25 cellular contexts compared by ENCODE assay signal in genomic region chr9:19787672-19788071, GRCh38. TPM values are rescaled to one million over a fixed set of nuclear protein-coding genes. Genes with fewer than 3 reads are reported as not detected.
DNase-seq lines count a peak whose midpoint lies in the region; ATAC-seq, FAIRE-seq and TF ChIP-seq lines count a peak whose summit lies in the region.
"Had no signal": no experiment of that assay in that cellular context is flagged by ENCODE, and none has a peak within 500 bp of the region (broad histone marks: within the 10 kb centered on the region; RNA-seq: fewer than 3 reads in every experiment).

No MANE protein-coding gene starts in this region.

- H2AFZ ChIP-seq in H1 (ENCODE audit: low read length), result no peak overlapping the region

- H2BK12ac ChIP-seq in H1 (ENCODE audit: low read depth, low read length), result no peak overlapping the region

- no peak overlapping the region for H3K4ac ChIP-seq in H1 (replicated peaks; ENCODE audit: insufficient read length, low read depth, low read length)

- no peaks in the 10 kb centered on the region for H4K20me1 ChIP-seq in H1 (replicated peaks in 1 of 2; ENCODE audit: control insufficient read depth in 1 of 2, insufficient read depth in 2 of 2, low read length in 2 of 2)
- H4K20me1 ChIP-seq: BLaER1 treated with 17β-estradiol and CSF1 and Interleukin-3, amounts not matched to agents 10 nM and 100 nM had no signal

- peak overlapping the region; percentile 93 to 97 for H3K4me2 ChIP-seq in H1 (ENCODE audit: insufficient read depth in 1 of 2, low read depth in 2 of 2, low read length in 2 of 2)
- H3K4me2 ChIP-seq: A549; BLaER1 treated with 17β-estradiol and CSF1 and Interleukin-3, amounts not matched to agents 10 nM and 100 nM; KMS-11 had no signal

- no peak overlapping the region for H3K23ac ChIP-seq in H1 (ENCODE audit: insufficient read length)

- 0 out of 4 replicates have a peak, but pooled peaks cover 0 to 2% of the 10 kb centered on the region in 2 experiments for H3K79me2 ChIP-seq in H1 (ENCODE audit: control insufficient read depth in 1 of 2, insufficient read depth in 2 of 2, low read length in 2 of 2)

- H2BK5ac ChIP-seq in H1 (ENCODE audit: low read depth, low read length), result no peak overlapping the region

- no peak for FAIRE-seq in H1 (lab: Jason Lieb, UNC)
- FAIRE-seq: A549, keratinocyte had no signal

- POLR2A ChIA-PET in H1 (lab: Charles Lee; ENCODE audit: partially characterized antibody), result interaction anchor here (1.0 to 1.1 kb wide), 2 partner anchors 12 to 322 kb away, joined by 3 to 6 read pairs; no protein-coding TSS in a partner anchor
- POLR2A ChIA-PET in CD4-positive, alpha-beta T cell (lab: Charles Lee), result no interaction called here

- no peaks in the 10 kb centered on the region for H3K36me3 Mint-ChIP-seq in activated CD4-positive, alpha-beta T cell treated with anti-CD3 and anti-CD28 coated beads, Interleukin-2, amount 10 ng/mL, durations not matched to agents 24 days and 14 days (ENCODE audit: low read depth)
- H3K36me3 Mint-ChIP-seq in CD14-positive monocyte, result no peaks in the 10 kb centered on the region
- H3K36me3 Mint-ChIP-seq in CD4-positive, alpha-beta T cell (ENCODE audit: low read depth), result no peaks in the 10 kb centered on the region
- H3K36me3 Mint-ChIP-seq: activated naive CD4-positive, alpha-beta T cell treated with anti-CD3 and anti-CD28 coated beads, Interleukin-2, amount 50 U/mL, for 72 hours; memory B cell; stimulated activated effector memory CD8-positive, alpha-beta T cell treated with anti-CD3 and anti-CD28 coated beads, Interleukin-12 subunit alpha, Interleukin-12 subunit beta, amount 100 ng/mL, for 72 hours had no signal

- no peak for TF ChIP-seq POLR2A in H1 (IDR thresholded peaks at IDR 0.05; ENCODE audit: control extremely low read depth in 1 of 2, low read depth in 2 of 2, low read length in 2 of 2)

- no peak overlapping the region for H3K18ac ChIP-seq in H1 (ENCODE audit: extremely low read depth, low read length)

- no peak overlapping the region for H2BK20ac ChIP-seq in H1 (ENCODE audit: low read length)

- intact Hi-C loops in activated CD4-positive, alpha-beta T cell treated with anti-CD3 and anti-CD28 coated beads, Interleukin-2, amount 10 ng/mL, durations not matched to agents 24 days and 14 days (cut with micrococcal nuclease), result no loop called here
- intact Hi-C loops in CD14-positive monocyte (cut with micrococcal nuclease), result no loop called here
- intact Hi-C loops in CD4-positive, alpha-beta T cell (cut with DNase I, micrococcal nuclease), result no loop called here

- no peaks in the 10 kb centered on the region for H3K4me1 Mint-ChIP-seq in activated CD4-positive, alpha-beta T cell treated with anti-CD3 and anti-CD28 coated beads, Interleukin-2, amount 10 ng/mL, durations not matched to agents 24 days and 14 days
- peaks cover 4% of the 10 kb centered on the region for H3K4me1 Mint-ChIP-seq in CD14-positive monocyte
- H3K4me1 Mint-ChIP-seq in CD4-positive, alpha-beta T cell (ENCODE audit: low read depth), result no peaks in the 10 kb centered on the region
- H3K4me1 Mint-ChIP-seq: memory B cell; stimulated activated effector memory CD8-positive, alpha-beta T cell treated with anti-CD3 and anti-CD28 coated beads, Interleukin-12 subunit alpha, Interleukin-12 subunit beta, amount 100 ng/mL, for 72 hours had no signal

- H3K9ac ChIP-seq in H1 (replicated peaks in 1 of 4; ENCODE audit: extremely low read depth in 1 of 4, low read depth in 3 of 4, low read length in 3 of 4), result no peak overlapping the region
- H3K9ac ChIP-seq: BLaER1 treated with 17β-estradiol and CSF1 and Interleukin-3, amounts not matched to agents 10 nM and 100 nM; KMS-11 had no signal

- TF ChIP-seq CTCF in H1 (IDR thresholded peaks at IDR 0.05; ENCODE audit: control extremely low read depth in 1 of 3, insufficient read depth in 1 of 3, low read depth in 1 of 3, low read length in 3 of 3) (no peak), coronary artery (IDR thresholded peaks at IDR 0.05) (no peak), CD14-positive monocyte (IDR thresholded peaks at IDR 0.05) (no peak)
- TF ChIP-seq CTCF in CD4-positive, alpha-beta T cell (IDR thresholded peaks at IDR 0.05), result no peak

- H3K27ac ChIP-seq in H1 (ENCODE audit: low read depth, low read length) (no peak overlapping the region), coronary artery (no peak overlapping the region)
- no peak overlapping the region for H3K27ac ChIP-seq in CD4-positive, alpha-beta T cell (ENCODE audit: low read depth, low read length)
- H3K27ac ChIP-seq: A549; BLaER1 treated with 17β-estradiol and CSF1 and Interleukin-3, amounts not matched to agents 10 nM and 100 nM; body of pancreas; KMS-11; neutrophil; thyroid gland had no signal

- peak; percentile 9 for DNase-seq in activated CD4-positive, alpha-beta T cell treated with anti-CD3 and anti-CD28 coated beads, Interleukin-2, amount 10 ng/mL, durations not matched to agents 24 days and 14 days
- no peak for DNase-seq in activated CD4-positive, alpha-beta T cell treated with anti-CD3 and anti-CD28 coated beads for 48 hours
- no peak for DNase-seq in H1 (ENCODE audit: low read depth in 1 of 2, low spot score in 2 of 2)
- peak; percentile 33 for DNase-seq in midbrain (lab: John Stamatoyannopoulos, UW)
- DNase-seq in coronary artery (ENCODE audit: low spot score), result no peak
- DNase-seq in CD14-positive monocyte (ENCODE audit: low spot score), result no peak
- no peak for DNase-seq in activated CD8-positive, alpha-beta memory T cell treated with anti-CD3 and anti-CD28 coated beads for 24 hours
- DNase-seq in CD4-positive, alpha-beta T cell, result no peak
- DNase-seq: activated CD8-positive, alpha-beta T cell treated with anti-CD3 and anti-CD28 coated beads for 36 hours; activated T-cell treated with anti-CD3 and anti-CD28 coated beads, Interleukin-2, amount 50 U/mL, for 4 hours; body of pancreas; dermis blood vessel endothelial cell; DMS 273 treated with DMSO at 0.1 percent for 48 hours; erythroblast; Right ventricle myocardium superior; thyroid gland had no signal

- H3K4me3 ChIP-seq in H1 (ENCODE audit: extremely low read depth in 1 of 4, insufficient read depth in 2 of 4, low read depth in 3 of 4, low read length in 4 of 4) (peak overlapping the region; percentile 49 to 80 (median 69); a peak in 7 of 8 replicates), coronary artery (no peak overlapping the region)
- H3K4me3 ChIP-seq: A549; BLaER1 treated with 17β-estradiol and CSF1 and Interleukin-3, amounts not matched to agents 10 nM and 100 nM; body of pancreas; thyroid gland had no signal

- no peak overlapping the region for H4K5ac ChIP-seq in H1 (ENCODE audit: insufficient read length, low read depth, low read length)

- no peaks in the 10 kb centered on the region for H3K9me3 Mint-ChIP-seq in activated CD4-positive, alpha-beta T cell treated with anti-CD3 and anti-CD28 coated beads, Interleukin-2, amount 10 ng/mL, durations not matched to agents 24 days and 14 days
- peaks cover under 1 to 11% (median 5%) of the 10 kb centered on the region in 7 donors for H3K9me3 Mint-ChIP-seq in CD14-positive monocyte
- H3K9me3 Mint-ChIP-seq in CD4-positive, alpha-beta T cell, result no peaks in the 10 kb centered on the region
- H3K9me3 Mint-ChIP-seq: activated CD8-positive, alpha-beta T cell treated with anti-CD3 and anti-CD28 coated beads for 36 hours; activated naive CD4-positive, alpha-beta T cell treated with anti-CD3 and anti-CD28 coated beads, Interleukin-2, amount 50 U/mL, for 72 hours; memory B cell; stimulated activated effector memory CD8-positive, alpha-beta T cell treated with anti-CD3 and anti-CD28 coated beads, Interleukin-12 subunit alpha, Interleukin-12 subunit beta, amount 100 ng/mL, for 72 hours had no signal

- no peak overlapping the region for H3K14ac ChIP-seq in H1 (ENCODE audit: insufficient read length)

- peaks cover 11% of the 10 kb centered on the region; the same call in 1 of the 2 replicates for H3K23me2 ChIP-seq in H1 (ENCODE audit: low read depth, low read length)

- no peaks in the 10 kb centered on the region; a peak in 2 of 8 replicates for H3K36me3 ChIP-seq in H1 (ENCODE audit: control insufficient read depth in 2 of 4, insufficient read depth in 4 of 4, low read length in 3 of 4)
- H3K36me3 ChIP-seq: BLaER1 treated with 17β-estradiol and CSF1 and Interleukin-3, amounts not matched to agents 10 nM and 100 nM; neutrophil; thyroid gland had no signal

- H3K4me3 Mint-ChIP-seq in activated CD4-positive, alpha-beta T cell treated with anti-CD3 and anti-CD28 coated beads, Interleukin-2, amount 10 ng/mL, durations not matched to agents 24 days and 14 days, result no peak overlapping the region
- H3K4me3 Mint-ChIP-seq in CD14-positive monocyte, result peak overlapping the region in 1 of 2 donors; percentile 73
- no peak overlapping the region for H3K4me3 Mint-ChIP-seq in CD4-positive, alpha-beta T cell
- H3K4me3 Mint-ChIP-seq: activated CD8-positive, alpha-beta T cell treated with anti-CD3 and anti-CD28 coated beads for 36 hours; activated T-cell treated with anti-CD3 and anti-CD28 coated beads, Interleukin-2, amount 50 U/mL, for 4 hours; memory B cell; stimulated activated effector memory CD8-positive, alpha-beta T cell treated with anti-CD3 and anti-CD28 coated beads, Interleukin-12 subunit alpha, Interleukin-12 subunit beta, amount 100 ng/mL, for 72 hours had no signal

- H3K79me1 ChIP-seq in H1 (ENCODE audit: low read depth, low read length), result no peaks in the 10 kb centered on the region

- H2AK5ac ChIP-seq in H1 (ENCODE audit: low read depth, low read length), result no peak overlapping the region

- no peak overlapping the region for H2BK15ac ChIP-seq in H1 (ENCODE audit: low read length)

- H4K91ac ChIP-seq in H1 (replicated peaks; ENCODE audit: insufficient read length, low read length), result no peak overlapping the region

- 33% methylated on average over 4 of the region's 4 CpGs; no CpG with 5 or more reads in 1 of the 2 experiments for WGBS in H1 (ENCODE audit: extremely low coverage in 1 of 2, insufficient coverage in 1 of 2, insufficient read length in 1 of 2, insufficient replicate concordance in 2 of 2, low coverage in 1 of 2, low lambda C conversion rate in 2 of 2, missing lambda C conversion rate in 1 of 2), 2 experiments

- peaks cover 60% of the 10 kb centered on the region for H3K27me3 Mint-ChIP-seq in activated CD4-positive, alpha-beta T cell treated with anti-CD3 and anti-CD28 coated beads, Interleukin-2, amount 10 ng/mL, durations not matched to agents 24 days and 14 days
- peaks cover 24 to 57% (median 41%) of the 10 kb centered on the region in 3 donors for H3K27me3 Mint-ChIP-seq in CD14-positive monocyte (ENCODE audit: low read depth in 3 of 3)
- H3K27me3 Mint-ChIP-seq in CD4-positive, alpha-beta T cell, result peaks cover 58% of the 10 kb centered on the region
- H3K27me3 Mint-ChIP-seq: memory B cell had no signal

- H4K8ac ChIP-seq in H1 (ENCODE audit: extremely low read depth, insufficient read depth, low read length), result no peak overlapping the region

- no peak overlapping the region for H3K56ac ChIP-seq in H1 (replicated peaks; ENCODE audit: insufficient read length, low read depth, low read length)

- no peak for TF ChIP-seq RAD21 in H1 (IDR thresholded peaks at IDR 0.05 in 1 of 2, conservative IDR thresholded peaks at IDR 0.05 in 1 of 2; ENCODE audit: low read depth in 2 of 2, low read length in 2 of 2)

- CTCF ChIA-PET in H1 (lab: Charles Lee; ENCODE audit: partially characterized antibody), result interaction anchor here (0.6 to 1.6 kb wide), 4 partner anchors 8 to 323 kb away, joined by 3 to 6 read pairs (median 3); no protein-coding TSS in a partner anchor
- CTCF ChIA-PET in CD4-positive, alpha-beta T cell (lab: Charles Lee), result no interaction called here

- peaks cover 0 to 13% (median 11%) of the 10 kb centered on the region in 4 experiments; a peak in 6 of 7 replicates for H3K27me3 ChIP-seq in H1 (replicated peaks in 1 of 4; ENCODE audit: control insufficient read depth in 3 of 4, extremely low read depth in 1 of 4, insufficient read depth in 3 of 4, low read length in 3 of 4)
- H3K27me3 ChIP-seq in CD4-positive, alpha-beta T cell (ENCODE audit: control insufficient read depth, insufficient read depth, low read length), result peaks cover 34% of the 10 kb centered on the region
- H3K27me3 ChIP-seq: BLaER1 treated with 17β-estradiol and CSF1 and Interleukin-3, amounts not matched to agents 10 nM and 100 nM; body of pancreas; thyroid gland had no signal

- H3K4me1 ChIP-seq in H1 (replicated peaks in 1 of 4; ENCODE audit: control insufficient read depth in 3 of 4, insufficient read depth in 4 of 4, low read length in 3 of 4), result peaks cover 2 to 4% (median 3%) of the 10 kb centered on the region in 4 experiments
- H3K4me1 ChIP-seq: A549; BLaER1 treated with 17β-estradiol and CSF1 and Interleukin-3, amounts not matched to agents 10 nM and 100 nM had no signal

- no peak for TF ChIP-seq EP300 in H1 (IDR thresholded peaks at IDR 0.05; ENCODE audit: borderline replicate concordance in 1 of 2, low read depth in 2 of 2, low read length in 2 of 2)

- H2BK120ac ChIP-seq in H1 (replicated peaks; ENCODE audit: low read depth, low read length), result no peak overlapping the region

- H3K9me3 ChIP-seq in H1 (ENCODE audit: insufficient read depth in 2 of 2, low read depth in 1 of 2, low read length in 1 of 2), result peaks cover 0 to 5% of the 10 kb centered on the region in 2 experiments; a peak in 2 of 4 replicates
- H3K9me3 ChIP-seq in CD4-positive, alpha-beta T cell (ENCODE audit: control insufficient read depth, low read length), result no peaks in the 10 kb centered on the region
- H3K9me3 ChIP-seq: A549, body of pancreas, neutrophil, thyroid gland had no signal

- H3K27ac Mint-ChIP-seq in activated CD4-positive, alpha-beta T cell treated with anti-CD3 and anti-CD28 coated beads, Interleukin-2, amount 10 ng/mL, durations not matched to agents 24 days and 14 days, result no peak overlapping the region
- no peak overlapping the region for H3K27ac Mint-ChIP-seq in CD14-positive monocyte
- no peak overlapping the region for H3K27ac Mint-ChIP-seq in CD4-positive, alpha-beta T cell
- H3K27ac Mint-ChIP-seq: activated CD8-positive, alpha-beta T cell treated with anti-CD3 and anti-CD28 coated beads for 36 hours; activated naive CD4-positive, alpha-beta T cell treated with anti-CD3 and anti-CD28 coated beads, Interleukin-2, amount 50 U/mL, for 72 hours; memory B cell; stimulated activated effector memory CD8-positive, alpha-beta T cell treated with anti-CD3 and anti-CD28 coated beads, Interleukin-12 subunit alpha, Interleukin-12 subunit beta, amount 100 ng/mL, for 72 hours had no signal

- ATAC-seq in CD4-positive, alpha-beta T cell (ENCODE audit: poor library complexity), result no peak
- ATAC-seq: A549; activated CD8-positive, alpha-beta T cell treated with anti-CD3 and anti-CD28 coated beads for 36 hours; activated naive CD4-positive, alpha-beta T cell treated with anti-CD3 and anti-CD28 coated beads, Interleukin-2, amount 50 U/mL, for 72 hours; activated T-cell treated with anti-CD3 and anti-CD28 coated beads, Interleukin-2, amount 50 U/mL, for 4 hours; body of pancreas had no signal

RNA-seq across cellular contexts. Expression of gene SLC24A2, which starts 1.2 kb away (rescaled TPM):
- total RNA-seq in activated CD4-positive, alpha-beta T cell treated with anti-CD3 and anti-CD28 coated beads, Interleukin-2, amount 10 ng/mL, durations not matched to agents 24 days and 14 days, result not detected in 2 replicates
- 6.4 and 6.5 TPM in 2 replicates for total RNA-seq in H1 (2021; fragmentation: NEBNext Ultra II Directional; extraction: Animal tissue kit (Norgen Biotek cat#: 25700))
- polyA plus RNA-seq in H1 (2011; rRNA removed) (2.2 and 2.8 TPM in 2 replicates), CD14-positive monocyte (not detected)
- polyA plus RNA-seq in H1 (2011; cell fraction: cytosol; rRNA removed), result 2.4 TPM
- polyA plus RNA-seq in H1 (2011; cell fraction: nucleus; rRNA removed), result 5.3 TPM
- polyA plus RNA-seq in H1 (2012, experiment 1 of 2), result 1.9 to 2.4 TPM (median 2.3 TPM) in 4 replicates
- polyA plus RNA-seq in H1 (2012, experiment 2 of 2), result 0.20 TPM
- polyA plus RNA-seq in H1 (2013, experiment 1 of 2), result 4.0 TPM
- 4.3 TPM for polyA plus RNA-seq in H1 (2013, experiment 2 of 2)
- polyA minus RNA-seq in H1 (2011; rRNA and poly(A)+ RNA removed), result 21.5 and 28.2 TPM in 2 replicates
- polyA minus RNA-seq in H1 (2011; cell fraction: cytosol; rRNA and poly(A)+ RNA removed), result 5.0 TPM
- polyA minus RNA-seq in H1 (2011; cell fraction: nucleus; rRNA and poly(A)+ RNA removed), result 32.5 TPM
- not detected for total RNA-seq in CD4-positive, alpha-beta T cell
- total RNA-seq: activated CD8-positive, alpha-beta T cell treated with anti-CD3 and anti-CD28 coated beads for 36 hours; activated T-cell treated with anti-CD3 and anti-CD28 coated beads, Interleukin-2, amount 50 U/mL, for 4 hours; dermis blood vessel endothelial cell; renal cortical epithelial cell; Right ventricle myocardium superior; thyroid gland had no signal
- polyA plus RNA-seq: A549, keratinocyte had no signal

Comparison
In these comparisons a context has a peak if more than half of its experiments do, and no peak if none do; other contexts are left out.
1. DNase-seq: peak in activated CD4-positive, alpha-beta T cell treated with anti-CD3 and anti-CD28 coated beads, Interleukin-2, amount 10 ng/mL, durations not matched to agents 24 days and 14 days (single experiment) and midbrain (single experiment); none in activated CD4-positive, alpha-beta T cell treated with anti-CD3 and anti-CD28 coated beads for 48 hours (single experiment), H1 (0 of 2), coronary artery (single experiment), CD14-positive monocyte (single experiment), activated CD8-positive, alpha-beta memory T cell treated with anti-CD3 and anti-CD28 coated beads for 24 hours (single experiment) and CD4-positive, alpha-beta T cell (0 of 10).